11 cellular contexts compared by ENCODE assay signal in genomic region chr7:99137418-99138180, GRCh38. TPM values are rescaled to one million over a fixed set of nuclear protein-coding genes. Genes with fewer than 3 reads are reported as not detected.
DNase-seq lines count a peak whose midpoint lies in the region; TF ChIP-seq lines count a peak whose summit lies in the region.
"Had no signal": no experiment of that assay in that cellular context is flagged by ENCODE, and none has a peak within 500 bp of the region (broad histone marks: within the 10 kb centered on the region; RNA-seq: fewer than 3 reads in every experiment).

No MANE protein-coding gene starts in this region.

- peak overlapping the region; percentile 65 for H3K27ac ChIP-seq in cardiac muscle cell
- H3K27ac ChIP-seq in uterus: peak overlapping the region; percentile 26 to 99

- H3K9me3 ChIP-seq in cardiac muscle cell (ENCODE audit: low read depth) (no peaks in the 10 kb centered on the region), uterus (no peaks in the 10 kb centered on the region)
- H3K9me3 ChIP-seq: heart right ventricle had no signal

- DNase-seq in cardiac muscle cell (ENCODE audit: low read depth in 1 of 2, low spot score in 1 of 2) (peak; percentile 78 to 84), cardiac septum (ENCODE audit: low spot score) (no peak), dermis blood vessel endothelial cell (peak; percentile 26), kidney glomerular epithelial cell (lab: John Stamatoyannopoulos, UW) (peak; percentile 83), uterus (peak in 1 of 2 donors; percentile 33), Calu3 (no peak)
- DNase-seq in activated effector memory CD4-positive, alpha-beta T cell treated with Interleukin-2 at 50 U/mL for 16 hours: no peak
- DNase-seq in activated CD4-positive, alpha-beta T cell treated with anti-CD3 and anti-CD28 coated beads for 48 hours: no peak
- DNase-seq: AML-193, heart right ventricle, RPMI8226 had no signal

- H3K27ac Mint-ChIP-seq in Calu3 (ENCODE audit: unreplicated experiment): no peak overlapping the region

- TF ChIP-seq CTCF in cardiac muscle cell (IDR thresholded peaks at IDR 0.05; ENCODE audit: low read depth, low read length) (no peak), uterus (IDR thresholded peaks at IDR 0.05) (no peak), Calu3 (IDR thresholded peaks at IDR 0.05; ENCODE audit: unreplicated experiment) (no peak)

- H3K4me3 Mint-ChIP-seq in Calu3 (ENCODE audit: low read depth, unreplicated experiment): no peak overlapping the region

- no peaks in the 10 kb centered on the region for H3K9me3 Mint-ChIP-seq in Calu3 (ENCODE audit: low read depth, unreplicated experiment)

- CTCF ChIA-PET in Calu3 (lab: Charles Lee): interaction anchor here (1.7 kb wide), 1 partner anchor 188 kb away, joined by 3 read pairs; the partner anchor contains the start of gene ARPC1A

- H3K4me3 ChIP-seq in cardiac muscle cell: no peak overlapping the region
- H3K4me3 ChIP-seq in uterus: no peak overlapping the region

- H3K27me3 ChIP-seq in cardiac muscle cell (no peaks in the 10 kb centered on the region), uterus (no peaks in the 10 kb centered on the region)
- H3K27me3 ChIP-seq: heart right ventricle had no signal

- no TSS peak for BruUV-seq in Calu3 (replicated peaks; lab: Mats Ljungman, UMichigan)

- intact Hi-C loops in cardiac septum (cut with DNase I) (no loop called here), uterus (cut with DNase I; ENCODE audit: low total_unique reads) (no loop called here), Calu3 (cut with micrococcal nuclease; ENCODE audit: unreplicated experiment) (no loop called here)

- H3K4me1 ChIP-seq in cardiac muscle cell (ENCODE audit: low read depth) (peaks cover 23% of the 10 kb centered on the region), uterus (peaks cover 4 to 5% of the 10 kb centered on the region in 2 donors)

- TF ChIP-seq POLR2A in uterus (IDR thresholded peaks at IDR 0.05): no peak

- peaks cover 24% of the 10 kb centered on the region for H3K36me3 Mint-ChIP-seq in Calu3 (ENCODE audit: insufficient read depth, unreplicated experiment)

- peaks cover 25% of the 10 kb centered on the region for H3K4me1 Mint-ChIP-seq in Calu3 (ENCODE audit: low read depth, unreplicated experiment)

- no peaks in the 10 kb centered on the region for H3K27me3 Mint-ChIP-seq in Calu3 (ENCODE audit: unreplicated experiment)

- H3K36me3 ChIP-seq in cardiac muscle cell (no peaks in the 10 kb centered on the region), uterus (no peaks in the 10 kb centered on the region)
- H3K36me3 ChIP-seq: heart right ventricle had no signal

RNA-seq across cellular contexts. Expression of gene SMURF1, which starts 6.3 kb away (rescaled TPM):
- 17.5 and 24.5 TPM in 2 replicates for total RNA-seq in cardiac muscle cell
- polyA plus RNA-seq in cardiac muscle cell: 11.9 and 18.5 TPM in 2 replicates
- total RNA-seq in cardiac septum: 13.2 TPM
- 18.9 and 21.6 TPM in 2 replicates for total RNA-seq in dermis blood vessel endothelial cell
- total RNA-seq in uterus: 10 to 100 TPM; 14.4 to 39.5 (median 26.2) TPM
- total RNA-seq in Calu3 (2022): 28.2 and 29.7 TPM in 2 replicates

Comparison
In these comparisons a context has a peak if more than half of its experiments do, and no peak if none do; other contexts are left out.
1. DNase-seq: peak in cardiac muscle cell (2 of 2), dermis blood vessel endothelial cell (single experiment) and kidney glomerular epithelial cell (single experiment); none in cardiac septum (single experiment), Calu3 (single experiment), activated effector memory CD4-positive, alpha-beta T cell treated with Interleukin-2 at 50 U/mL for 16 hours (single experiment) and activated CD4-positive, alpha-beta T cell treated with anti-CD3 and anti-CD28 coated beads for 48 hours (single experiment).